ENCODE assay signal across 20 cellular contexts in genomic region chr7:38973760-38974159, GRCh38. TPM values are rescaled to one million over a fixed set of nuclear protein-coding genes. Genes with fewer than 3 reads are reported as not detected.
DNase-seq lines count a peak whose midpoint lies in the region; ATAC-seq, FAIRE-seq and TF ChIP-seq lines count a peak whose summit lies in the region.
"Had no signal": no experiment of that assay in that cellular context is flagged by ENCODE, and none has a peak within 500 bp of the region (broad histone marks: within the 10 kb centered on the region; RNA-seq: fewer than 3 reads in every experiment).

No MANE protein-coding gene starts in this region.

- peaks cover 7 to 31% of the 10 kb centered on the region in 2 experiments for H3K27me3 ChIP-seq in endothelial cell of umbilical vein (ENCODE audit: control insufficient read depth in 2 of 2, insufficient read depth in 2 of 2, low read length in 2 of 2)

- H3K79me2 ChIP-seq in endothelial cell of umbilical vein (ENCODE audit: control insufficient read depth, insufficient read depth, low read length) = no peaks in the 10 kb centered on the region

- no peak overlapping the region for H3K4me3 ChIP-seq in endothelial cell of umbilical vein (replicated peaks in 1 of 3; ENCODE audit: insufficient read depth in 1 of 3, low read depth in 1 of 3, low read length in 3 of 3)
- H3K4me3 ChIP-seq: HAP-1 had no signal

- TF ChIP-seq POLR2A in endothelial cell of umbilical vein (IDR thresholded peaks at IDR 0.05; ENCODE audit: low read depth, low read length) = no peak

- intact Hi-C loops in endothelial cell of umbilical vein (cut with micrococcal nuclease) = no loop called here

- BruUV-seq in endothelial cell of umbilical vein (replicated peaks; lab: Mats Ljungman, UMichigan) = no TSS peak

- POLR2A ChIA-PET in endothelial cell of umbilical vein (lab: Charles Lee) = no interaction called here

- DNase-seq in Daoy (ENCODE audit: low read depth) (peak; percentile 64), M059J (ENCODE audit: low read depth) (peak; percentile 41), endothelial cell of umbilical vein (ENCODE audit: low read depth, low spot score) (no peak), urothelium cell line (ENCODE audit: low spot score) (peak; percentile 44), NCI-H524 treated with DMSO at 0.1 percent for 48 hours (lab: John Stamatoyannopoulos, UW) (no peak)
- DNase-seq: BE2C; CD4-positive, alpha-beta memory T cell; MM.1S; NCI-H1092 treated with DMSO at 0.1 percent for 48 hours; NCI-H2107; NCI-H345; NCI-H526 treated with DMSO at 0.1 percent for 48 hours; NK-92 treated with Interleukin-12 subunit alpha and Interleukin-12 subunit beta, amount 100 ng/mL, for 24 hours; RPMI8226; SIG-M5; T-helper 2 cell had no signal

- H3K27ac ChIP-seq in endothelial cell of umbilical vein (ENCODE audit: insufficient read depth, low read depth, low read length) = no peak overlapping the region

- dilution Hi-C loops in endothelial cell of umbilical vein (cut with MboI; ENCODE audit: extremely low pct_ligation_motif_present, low sequenced_read_pairs) = no loop called here

- CTCF ChIA-PET in endothelial cell of umbilical vein (lab: Charles Lee) = no interaction called here

- H4K20me1 ChIP-seq in endothelial cell of umbilical vein (replicated peaks; ENCODE audit: control insufficient read depth, extremely low read depth, insufficient read depth, low read length) = no peaks in the 10 kb centered on the region

- H3K4me1 ChIP-seq in endothelial cell of umbilical vein (ENCODE audit: control insufficient read depth, extremely low read depth, insufficient read depth, low read length) = no peaks in the 10 kb centered on the region
- H3K4me1 ChIP-seq: BE2C, HAP-1 had no signal

- H3K4me2 ChIP-seq in endothelial cell of umbilical vein (ENCODE audit: insufficient read depth, low read length) = no peak overlapping the region

- no peak for ATAC-seq in HG03432 (IDR thresholded peaks at IDR 0.05; ENCODE audit: unreplicated experiment)
- no peak for ATAC-seq in HG03378 (IDR thresholded peaks at IDR 0.05; ENCODE audit: unreplicated experiment)

- H3K9me1 ChIP-seq in endothelial cell of umbilical vein (replicated peaks; ENCODE audit: control insufficient read depth, extremely low read depth, insufficient read depth, low read length) = no peaks in the 10 kb centered on the region

- FAIRE-seq in endothelial cell of umbilical vein (lab: Jason Lieb, UNC) (no peak), urothelium cell line (lab: Jason Lieb, UNC) (no peak)
- FAIRE-seq: GM12892 had no signal

- no peaks in the 10 kb centered on the region for H3K36me3 ChIP-seq in endothelial cell of umbilical vein (ENCODE audit: control insufficient read depth in 2 of 2, extremely low read depth in 1 of 2, insufficient read depth in 2 of 2, low read length in 2 of 2)
- H3K36me3 ChIP-seq: BE2C, HAP-1 had no signal

- no peak overlapping the region for H2AFZ ChIP-seq in endothelial cell of umbilical vein (ENCODE audit: low read depth, low read length)

- no peaks in the 10 kb centered on the region for H3K9me3 ChIP-seq in endothelial cell of umbilical vein (replicated peaks; ENCODE audit: control insufficient read depth, insufficient read depth, low read length)
- H3K9me3 ChIP-seq: BE2C, HAP-1 had no signal

- no peak for TF ChIP-seq CTCF in endothelial cell of umbilical vein (IDR thresholded peaks at IDR 0.05; ENCODE audit: extremely low read depth in 1 of 2, insufficient read depth in 1 of 2, low read depth in 1 of 2, low read length in 2 of 2)

- H3K9ac ChIP-seq in endothelial cell of umbilical vein (replicated peaks; ENCODE audit: extremely low read depth, insufficient read depth, low read length) = no peak overlapping the region

TF ChIP-seq in endothelial cell of umbilical vein, 7 proteins besides CTCF, POLR2A, EP300 and RAD21:
- TF ChIP-seq JUN (IDR thresholded peaks at IDR 0.05; ENCODE audit: borderline replicate concordance, insufficient read depth, insufficient read length, low read depth) = peak; percentile 10
- TF ChIP-seq EZH2 (IDR thresholded peaks at IDR 0.05; ENCODE audit: borderline replicate concordance, low read depth, low read length, severe bottlenecking) = no peak
- TF ChIP-seq MYC (IDR thresholded peaks at IDR 0.05; ENCODE audit: low read depth, low read length) = no peak

RNA-seq across cellular contexts. Expression of gene POU6F2, which starts 3.9 kb away (rescaled TPM):
- 0.42 and 1.4 TPM in 2 replicates for total RNA-seq in Daoy (2014; rRNA removed; shearing (Covaris generic))
- 0.02 TPM in 1 of 2 replicates, not detected in the other for total RNA-seq in M059J (2014; rRNA removed; shearing (Covaris generic))
- 0.28 and 0.29 TPM in 2 replicates for total RNA-seq in endothelial cell of umbilical vein
- polyA plus RNA-seq in endothelial cell of umbilical vein = not detected in 2 replicates
- polyA plus RNA-seq in endothelial cell of umbilical vein (2011; cell fraction: cytosol; rRNA removed) = not detected in 2 replicates
- not detected in 2 replicates for polyA plus RNA-seq in endothelial cell of umbilical vein (2011; cell fraction: nucleus; rRNA removed)
- not detected in 2 replicates for polyA plus RNA-seq in endothelial cell of umbilical vein (2012)
- not detected in 2 replicates for polyA minus RNA-seq in endothelial cell of umbilical vein
- polyA minus RNA-seq in endothelial cell of umbilical vein (2011; cell fraction: cytosol; rRNA and poly(A)+ RNA removed) = not detected
- polyA minus RNA-seq in endothelial cell of umbilical vein (2011; cell fraction: nucleus; rRNA and poly(A)+ RNA removed) = not detected in 2 replicates
- total RNA-seq: CD4-positive, alpha-beta memory T cell had no signal
- polyA plus RNA-seq: CD4-positive, alpha-beta memory T cell had no signal

Comparison
In these comparisons a context has a peak if more than half of its experiments do, and no peak if none do; other contexts are left out.
1. DNase-seq: peak in Daoy (single experiment), M059J (single experiment) and urothelium cell line (single experiment); none in endothelial cell of umbilical vein (single experiment) and NCI-H524 treated with DMSO at 0.1 percent for 48 hours (single experiment).